In the genomic region with DNA sequence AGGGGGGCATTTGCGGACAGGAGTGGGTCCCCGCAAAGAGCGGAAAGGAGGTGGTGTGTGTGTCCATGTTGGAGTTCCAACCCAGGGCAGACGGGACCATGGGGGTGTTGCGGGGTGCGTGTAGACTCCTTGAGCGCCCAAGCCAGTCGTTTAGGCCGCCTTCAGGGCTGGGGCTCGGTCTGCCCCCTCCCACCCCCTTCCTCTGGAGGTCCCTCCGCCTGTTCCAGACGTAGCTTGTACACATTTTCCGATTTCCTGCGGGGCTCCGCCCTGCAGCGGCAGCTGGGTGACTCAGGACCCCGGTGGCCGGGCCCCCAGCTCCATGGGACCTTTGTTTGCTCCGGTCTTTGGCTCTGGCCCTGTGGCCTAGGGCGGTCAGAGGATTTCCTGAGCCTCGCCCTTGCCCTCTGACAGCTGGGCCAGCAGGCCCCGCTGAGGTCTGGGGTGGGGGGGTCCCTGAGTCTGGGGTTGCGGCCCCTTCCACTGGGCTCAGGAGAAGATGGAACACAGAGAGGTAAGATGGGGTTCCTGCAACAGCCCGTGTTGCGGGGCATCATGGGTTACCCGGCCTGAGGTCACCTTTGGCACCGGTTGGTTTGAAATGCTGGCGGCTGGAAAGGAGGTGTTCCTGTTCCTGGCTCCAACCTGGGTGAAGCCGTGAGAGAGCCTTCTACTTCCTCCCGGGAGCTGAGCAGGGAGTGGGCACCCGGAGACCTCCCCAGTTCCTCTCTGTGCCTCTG, we compare ENCODE assay signal across 6 cellular contexts. TPM values are rescaled to one million over a fixed set of nuclear protein-coding genes. Genes with fewer than 3 reads are reported as not detected.
DNase-seq lines count a peak whose midpoint lies in the region; ATAC-seq and TF ChIP-seq lines count a peak whose summit lies in the region.

No MANE protein-coding gene starts in this region.

- no peaks in the 10 kb centered on the region for H3K79me2 ChIP-seq in PC-3 (ENCODE audit: low read length)

- no peaks in the 10 kb centered on the region for H3K9me2 ChIP-seq in PC-3 (replicated peaks; ENCODE audit: low read length)

- H3K4me1 ChIP-seq in CD4-positive, CD25-positive, alpha-beta regulatory T cell (ENCODE audit: control insufficient read depth, insufficient read depth, low read length, poor library complexity, severe bottlenecking) = peaks cover 20% of the 10 kb centered on the region
- no peaks in the 10 kb centered on the region for H3K4me1 ChIP-seq in PC-3 (ENCODE audit: insufficient read depth, low read length)

- no peak for TF ChIP-seq CTCF in PC-3 (conservative IDR thresholded peaks at IDR 0.05; ENCODE audit: low read depth, low read length)

- peak overlapping the region in 2 of 3 donors; percentile 20 to 38 for H3K27ac Mint-ChIP-seq in CD4-positive, CD25-positive, alpha-beta regulatory T cell
- H3K27ac Mint-ChIP-seq in activated T-helper 1 cell treated with anti-CD3 and anti-CD28 coated beads, Interleukin-12 subunit alpha, Interleukin-12 subunit beta, Interleukin-2, Interleukin-4 antibody, amounts not matched to agents 30 ng/mL and 10 ng/mL and 1 ng/mL, durations not matched to agents 14 hours and 24 hours and 36 hours = peak overlapping the region; percentile 73

- peak overlapping the region; percentile 82 to 93 (median 83) for H3K4me3 Mint-ChIP-seq in CD4-positive, CD25-positive, alpha-beta regulatory T cell
- H3K4me3 Mint-ChIP-seq in activated T-helper 1 cell treated with anti-CD3 and anti-CD28 coated beads, Interleukin-12 subunit alpha, Interleukin-12 subunit beta, Interleukin-2, Interleukin-4 antibody, amounts not matched to agents 30 ng/mL and 10 ng/mL and 1 ng/mL, durations not matched to agents 14 hours and 24 hours and 36 hours = peak overlapping the region; percentile 84

- CTCF ChIA-PET in PC-3 (lab: Charles Lee) = no interaction called here

- H3K36me3 Mint-ChIP-seq in CD4-positive, CD25-positive, alpha-beta regulatory T cell = no peaks in the 10 kb centered on the region
- no peaks in the 10 kb centered on the region for H3K36me3 Mint-ChIP-seq in activated T-helper 1 cell treated with anti-CD3 and anti-CD28 coated beads, Interleukin-12 subunit alpha, Interleukin-12 subunit beta, Interleukin-2, Interleukin-4 antibody, amounts not matched to agents 30 ng/mL and 10 ng/mL and 1 ng/mL, durations not matched to agents 14 hours and 24 hours and 36 hours (ENCODE audit: low read depth)

- H3K4me3 ChIP-seq in CD4-positive, CD25-positive, alpha-beta regulatory T cell (ENCODE audit: low read depth, low read length) = no peak overlapping the region
- H3K4me3 ChIP-seq in PC-3 (ENCODE audit: low read length) = no peak overlapping the region

- intact Hi-C loops in activated T-helper 1 cell treated with anti-CD3 and anti-CD28 coated beads, Interleukin-12 subunit alpha, Interleukin-12 subunit beta, Interleukin-2, Interleukin-4 antibody, amounts not matched to agents 30 ng/mL and 10 ng/mL and 1 ng/mL, durations not matched to agents 14 hours and 24 hours and 36 hours (cut with micrococcal nuclease) = loop anchor here (1.0 to 5.0 kb wide), 4 partner anchors 67 to 244 kb away; partner anchors contain the start of genes DOLK, LRRC8A, NUP188 and TBC1D13
- intact Hi-C loops in PC-3 (cut with micrococcal nuclease) = no loop called here

- H3F3A ChIP-seq in PC-3 (ENCODE audit: low read length, unreplicated experiment) = no peaks in the 10 kb centered on the region

- no peak overlapping the region for H3K27ac ChIP-seq in CD4-positive, CD25-positive, alpha-beta regulatory T cell (ENCODE audit: insufficient read depth, low read length, poor library complexity, severe bottlenecking)
- H3K27ac ChIP-seq in PC-3 (ENCODE audit: low read length) = no peak overlapping the region

- BruUV-seq in PC-3 (replicated peaks; lab: Mats Ljungman, UMichigan) = no TSS peak

- H3K4me1 Mint-ChIP-seq in CD4-positive, CD25-positive, alpha-beta regulatory T cell = peaks cover 0 to 11% (median 6%) of the 10 kb centered on the region in 4 donors
- no peaks in the 10 kb centered on the region for H3K4me1 Mint-ChIP-seq in activated T-helper 1 cell treated with anti-CD3 and anti-CD28 coated beads, Interleukin-12 subunit alpha, Interleukin-12 subunit beta, Interleukin-2, Interleukin-4 antibody, amounts not matched to agents 30 ng/mL and 10 ng/mL and 1 ng/mL, durations not matched to agents 14 hours and 24 hours and 36 hours (ENCODE audit: low read depth)

- H3K9me3 Mint-ChIP-seq in CD4-positive, CD25-positive, alpha-beta regulatory T cell = no peaks in the 10 kb centered on the region
- no peaks in the 10 kb centered on the region for H3K9me3 Mint-ChIP-seq in activated T-helper 1 cell treated with anti-CD3 and anti-CD28 coated beads, Interleukin-12 subunit alpha, Interleukin-12 subunit beta, Interleukin-2, Interleukin-4 antibody, amounts not matched to agents 30 ng/mL and 10 ng/mL and 1 ng/mL, durations not matched to agents 14 hours and 24 hours and 36 hours

- DNase-seq in CD4-positive, CD25-positive, alpha-beta regulatory T cell = no peak
- no peak for DNase-seq in activated T-helper 1 cell treated with anti-CD3 and anti-CD28 coated beads, Interleukin-12 subunit alpha, Interleukin-12 subunit beta, Interleukin-2, Interleukin-4 antibody, amounts not matched to agents 30 ng/mL and 10 ng/mL and 1 ng/mL, durations not matched to agents 14 hours and 24 hours and 36 hours (ENCODE audit: low spot score)
- DNase-seq in lung microvascular endothelial cell (ENCODE audit: low read depth in 2 of 2) (peak; percentile 47 to 49), DMS79 treated with DMSO at 0.1 percent for 48 hours (lab: John Stamatoyannopoulos, UW) (no peak), PC-3 (no peak)

- no peaks in the 10 kb centered on the region for H3K27me3 Mint-ChIP-seq in CD4-positive, CD25-positive, alpha-beta regulatory T cell
- H3K27me3 Mint-ChIP-seq in activated T-helper 1 cell treated with anti-CD3 and anti-CD28 coated beads, Interleukin-12 subunit alpha, Interleukin-12 subunit beta, Interleukin-2, Interleukin-4 antibody, amounts not matched to agents 30 ng/mL and 10 ng/mL and 1 ng/mL, durations not matched to agents 14 hours and 24 hours and 36 hours (ENCODE audit: insufficient read depth) = peaks cover 2% of the 10 kb centered on the region

- no peak overlapping the region for H3K9ac ChIP-seq in PC-3 (ENCODE audit: low read length)

- no peaks in the 10 kb centered on the region for H3K9me3 ChIP-seq in CD4-positive, CD25-positive, alpha-beta regulatory T cell (ENCODE audit: control insufficient read depth in 2 of 2, low read length in 2 of 2)
- H3K9me3 ChIP-seq in PC-3 (ENCODE audit: low read length) = no peaks in the 10 kb centered on the region

- no peaks in the 10 kb centered on the region for H4K20me1 ChIP-seq in PC-3 (ENCODE audit: low read length)

- POLR2A ChIA-PET in PC-3 (lab: Charles Lee; ENCODE audit: unreplicated experiment) = no interaction called here

- no peak overlapping the region for H3K4me2 ChIP-seq in PC-3 (ENCODE audit: low read length)

- H3K36me3 ChIP-seq in CD4-positive, CD25-positive, alpha-beta regulatory T cell (ENCODE audit: control insufficient read depth, insufficient read depth, low read length) = no peaks in the 10 kb centered on the region
- H3K36me3 ChIP-seq in PC-3 (ENCODE audit: low read depth, low read length) = no peaks in the 10 kb centered on the region

- ATAC-seq in CD4-positive, CD25-positive, alpha-beta regulatory T cell (ENCODE audit: low read depth in 2 of 2) = no peak
- ATAC-seq in GM19397 (IDR thresholded peaks at IDR 0.05; ENCODE audit: unreplicated experiment) (no peak), PC-3 (no peak)

- H3K27me3 ChIP-seq in CD4-positive, CD25-positive, alpha-beta regulatory T cell (ENCODE audit: control insufficient read depth, insufficient read depth, low read length) = no peaks in the 10 kb centered on the region
- no peaks in the 10 kb centered on the region for H3K27me3 ChIP-seq in PC-3 (ENCODE audit: low read length)

- no peak overlapping the region for H2AFZ ChIP-seq in PC-3 (ENCODE audit: low read length)

RNA-seq across cellular contexts. Expression of gene PKN3, which starts 1.5 kb away (rescaled TPM):
- total RNA-seq in CD4-positive, CD25-positive, alpha-beta regulatory T cell = 2.6 TPM
- under 1 TPM in 3 of 4 donors, not detected in 1; 0.69 to 0.96 (median 0.70) TPM for polyA plus RNA-seq in CD4-positive, CD25-positive, alpha-beta regulatory T cell
- 17.7 and 19.3 TPM in 2 replicates for total RNA-seq in activated T-helper 1 cell treated with anti-CD3 and anti-CD28 coated beads, Interleukin-12 subunit alpha, Interleukin-12 subunit beta, Interleukin-2, Interleukin-4 antibody, amounts not matched to agents 30 ng/mL and 10 ng/mL and 1 ng/mL, durations not matched to agents 14 hours and 24 hours and 36 hours
- total RNA-seq in lung microvascular endothelial cell (8.1 and 8.9 TPM in 2 replicates), PC-3 (2014; rRNA removed) (7.8 and 9.4 TPM in 2 replicates)

RNA-seq across cellular contexts. Expression of gene SET, which starts 14.8 kb away (rescaled TPM):
- 226 TPM for total RNA-seq in CD4-positive, CD25-positive, alpha-beta regulatory T cell
- polyA plus RNA-seq in CD4-positive, CD25-positive, alpha-beta regulatory T cell = 100 to 1,000 TPM; 123 to 200 (median 154) TPM
- total RNA-seq in activated T-helper 1 cell treated with anti-CD3 and anti-CD28 coated beads, Interleukin-12 subunit alpha, Interleukin-12 subunit beta, Interleukin-2, Interleukin-4 antibody, amounts not matched to agents 30 ng/mL and 10 ng/mL and 1 ng/mL, durations not matched to agents 14 hours and 24 hours and 36 hours = 775 and 795 TPM in 2 replicates
- total RNA-seq in lung microvascular endothelial cell (308 and 320 TPM in 2 replicates), PC-3 (2014; rRNA removed) (647 and 709 TPM in 2 replicates)

RNA-seq across cellular contexts. Expression of gene ZDHHC12, which starts 20.1 kb away (rescaled TPM):
- 25.1 TPM for total RNA-seq in CD4-positive, CD25-positive, alpha-beta regulatory T cell
- 10 to 100 TPM; 49.4 to 59.8 (median 54.3) TPM for polyA plus RNA-seq in CD4-positive, CD25-positive, alpha-beta regulatory T cell
- total RNA-seq in activated T-helper 1 cell treated with anti-CD3 and anti-CD28 coated beads, Interleukin-12 subunit alpha, Interleukin-12 subunit beta, Interleukin-2, Interleukin-4 antibody, amounts not matched to agents 30 ng/mL and 10 ng/mL and 1 ng/mL, durations not matched to agents 14 hours and 24 hours and 36 hours = 51.7 and 54.4 TPM in 2 replicates
- 43.4 and 44.6 TPM in 2 replicates for total RNA-seq in lung microvascular endothelial cell
- total RNA-seq in PC-3 (2014; rRNA removed) = 82.4 and 86.1 TPM in 2 replicates

RNA-seq across cellular contexts. Expression of gene DYNC2I2, which starts 47.1 kb away (rescaled TPM):
- 3.6 TPM for total RNA-seq in CD4-positive, CD25-positive, alpha-beta regulatory T cell
- 10 to 100 TPM in 1 of 4 donors, 1 to 10 TPM in 3; 2.3 to 10.2 (median 5.1) TPM for polyA plus RNA-seq in CD4-positive, CD25-positive, alpha-beta regulatory T cell
- total RNA-seq in activated T-helper 1 cell treated with anti-CD3 and anti-CD28 coated beads, Interleukin-12 subunit alpha, Interleukin-12 subunit beta, Interleukin-2, Interleukin-4 antibody, amounts not matched to agents 30 ng/mL and 10 ng/mL and 1 ng/mL, durations not matched to agents 14 hours and 24 hours and 36 hours = 41.5 and 43.9 TPM in 2 replicates
- total RNA-seq in lung microvascular endothelial cell (36.3 and 43.6 TPM in 2 replicates), PC-3 (2014; rRNA removed) (185 and 196 TPM in 2 replicates)

Comparison
In these comparisons a context has a peak if more than half of its experiments do, and no peak if none do; other contexts are left out.
1. DNase-seq: peak in lung microvascular endothelial cell (2 of 2); none in CD4-positive, CD25-positive, alpha-beta regulatory T cell (0 of 3), activated T-helper 1 cell treated with anti-CD3 and anti-CD28 coated beads, Interleukin-12 subunit alpha, Interleukin-12 subunit beta, Interleukin-2, Interleukin-4 antibody, amounts not matched to agents 30 ng/mL and 10 ng/mL and 1 ng/mL, durations not matched to agents 14 hours and 24 hours and 36 hours (single experiment), DMS79 treated with DMSO at 0.1 percent for 48 hours (single experiment) and PC-3 (single experiment).